Comparison of ENCODE assay signal across 2 cellular contexts in genomic region chrX:41045960-41046567, GRCh38.
TF ChIP-seq lines count a peak whose summit lies in the region.

No MANE protein-coding gene starts in this region.

TF ChIP-seq in IMR-90, 13 proteins besides CTCF, POLR2A, EP300 and RAD21:
- no peak for TF ChIP-seq MAZ (IDR thresholded peaks at IDR 0.05; ENCODE audit: borderline replicate concordance, low read depth, low read length)
- no peak for TF ChIP-seq RFX5 (IDR thresholded peaks at IDR 0.05; ENCODE audit: low read depth, low read length)
- TF ChIP-seq, protein P1, sequence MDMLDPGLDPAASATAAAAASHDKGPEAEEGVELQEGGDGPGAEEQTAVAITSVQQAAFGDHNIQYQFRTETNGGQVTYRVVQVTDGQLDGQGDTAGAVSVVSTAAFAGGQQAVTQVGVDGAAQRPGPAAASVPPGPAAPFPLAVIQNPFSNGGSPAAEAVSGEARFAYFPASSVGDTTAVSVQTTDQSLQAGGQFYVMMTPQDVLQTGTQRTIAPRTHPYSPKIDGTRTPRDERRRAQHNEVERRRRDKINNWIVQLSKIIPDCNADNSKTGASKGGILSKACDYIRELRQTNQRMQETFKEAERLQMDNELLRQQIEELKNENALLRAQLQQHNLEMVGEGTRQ (IDR thresholded peaks at IDR 0.05; ENCODE audit: low read depth, low read length): no peak
- no peak for TF ChIP-seq SMC3 (IDR thresholded peaks at IDR 0.05; ENCODE audit: low read depth, low read length)
- TF ChIP-seq NFE2L2 (IDR thresholded peaks at IDR 0.05; ENCODE audit: low read depth, low read length): no peak
- TF ChIP-seq MXI1 (IDR thresholded peaks at IDR 0.05; ENCODE audit: borderline replicate concordance, low read depth, low read length): no peak
- no peak for TF ChIP-seq CHD1 (IDR thresholded peaks at IDR 0.05; ENCODE audit: low read depth, low read length)
- TF ChIP-seq FOS (IDR thresholded peaks at IDR 0.05; ENCODE audit: low read depth, low read length): no peak
- no peak for TF ChIP-seq MAFK (IDR thresholded peaks at IDR 0.05; ENCODE audit: low read depth, low read length)
- TF ChIP-seq BHLHE40 (IDR thresholded peaks at IDR 0.05; ENCODE audit: low read depth, low read length): no peak
- no peak for TF ChIP-seq CEBPB (IDR thresholded peaks at IDR 0.05; ENCODE audit: low read depth, low read length)

TF ChIP-seq in HepG2, 621 proteins besides CTCF, POLR2A, EP300 and RAD21:
- no peak for TF ChIP-seq TFDP2 (CRISPR knock-in tag; IDR thresholded peaks at IDR 0.05)
- no peak for TF ChIP-seq ZNF414 (CRISPR knock-in tag; IDR thresholded peaks at IDR 0.05)
- no peak for TF ChIP-seq ZNF607 (CRISPR knock-in tag; IDR thresholded peaks at IDR 0.05; ENCODE audit: borderline replicate concordance)
- TF ChIP-seq NBN (conservative IDR thresholded peaks at IDR 0.05): no peak
